ENCODE assay signal across 1 cellular context in the genomic region with DNA sequence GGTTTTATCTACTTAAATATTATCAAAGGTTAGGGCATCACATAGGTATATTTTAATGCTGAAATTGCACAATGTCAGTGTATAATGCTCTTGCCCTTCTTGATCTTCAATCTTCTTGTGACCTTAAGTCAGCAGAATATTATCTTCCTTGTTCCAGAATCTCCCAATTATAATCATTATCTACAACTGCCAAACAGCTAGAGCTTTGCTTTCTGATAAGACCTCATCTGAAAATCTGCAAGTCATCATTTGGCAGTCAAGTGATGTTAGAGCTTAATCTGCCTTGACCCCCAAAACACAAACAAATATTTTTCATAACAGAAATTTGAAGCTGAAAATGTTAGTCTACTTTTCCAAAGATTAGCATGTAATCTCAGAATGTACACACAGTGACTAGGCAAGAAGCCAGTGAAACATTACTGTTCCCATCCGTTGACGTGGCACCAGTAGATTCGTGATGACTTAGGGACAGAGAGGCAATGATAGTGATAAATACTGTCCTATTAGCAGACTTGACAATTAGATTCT.
TF ChIP-seq lines count a peak whose summit lies in the region.

No MANE protein-coding gene starts in this region.

TF ChIP-seq in K562, 482 proteins besides CTCF, POLR2A, EP300 and RAD21 (continued from another document and continues in another):
- TF ChIP-seq, protein P1, sequence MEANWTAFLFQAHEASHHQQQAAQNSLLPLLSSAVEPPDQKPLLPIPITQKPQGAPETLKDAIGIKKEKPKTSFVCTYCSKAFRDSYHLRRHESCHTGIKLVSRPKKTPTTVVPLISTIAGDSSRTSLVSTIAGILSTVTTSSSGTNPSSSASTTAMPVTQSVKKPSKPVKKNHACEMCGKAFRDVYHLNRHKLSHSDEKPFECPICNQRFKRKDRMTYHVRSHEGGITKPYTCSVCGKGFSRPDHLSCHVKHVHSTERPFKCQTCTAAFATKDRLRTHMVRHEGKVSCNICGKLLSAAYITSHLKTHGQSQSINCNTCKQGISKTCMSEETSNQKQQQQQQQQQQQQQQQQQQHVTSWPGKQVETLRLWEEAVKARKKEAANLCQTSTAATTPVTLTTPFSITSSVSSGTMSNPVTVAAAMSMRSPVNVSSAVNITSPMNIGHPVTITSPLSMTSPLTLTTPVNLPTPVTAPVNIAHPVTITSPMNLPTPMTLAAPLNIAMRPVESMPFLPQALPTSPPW (CRISPR knock-in tag; IDR thresholded peaks at IDR 0.05) = peak; percentile 70; the same call in 1 of the 2 replicates
- TF ChIP-seq ATF1 (CRISPR knock-in tag; IDR thresholded peaks at IDR 0.05) (no peak), ATF1 (tag; IDR thresholded peaks at IDR 0.05) (peak; percentile 80), HDAC8 (tag; IDR thresholded peaks at IDR 0.05) (no peak), MAFG (tag; conservative IDR thresholded peaks at IDR 0.05) (peak; percentile 99), KLF16 (IDR thresholded peaks at IDR 0.05) (peak; percentile 89), GTF2E2 (tag; IDR thresholded peaks at IDR 0.05) (0 out of 2 replicates have a peak, but pooled peaks have one; percentile 24), CREM (IDR thresholded peaks at IDR 0.05; ENCODE audit: low read depth) (peak; percentile 82), CEBPG (CRISPR knock-in tag; IDR thresholded peaks at IDR 0.05) (no peak), CEBPG (tag; conservative IDR thresholded peaks at IDR 0.05 in 1 of 2, IDR thresholded peaks at IDR 0.05 in 1 of 2) (peak; percentile 63 to 78), FIP1L1 (IDR thresholded peaks at IDR 0.05; ENCODE audit: low read depth, low read length, poor library complexity, severe bottlenecking) (no peak), CTBP1 (IDR thresholded peaks at IDR 0.05; ENCODE audit: borderline replicate concordance) (peak; percentile 72; the same call in 1 of the 2 replicates), NR2C2 (CRISPR knock-in tag; IDR thresholded peaks at IDR 0.05) (no peak), NR2C2 (tag; IDR thresholded peaks at IDR 0.05) (peak; percentile 74), MEF2D (tag; conservative IDR thresholded peaks at IDR 0.05; ENCODE audit: low read depth) (peak; percentile 71; the same call in 1 of the 2 replicates), HIVEP1 (CRISPR knock-in tag; IDR thresholded peaks at IDR 0.05) (0 out of 2 replicates have a peak, but pooled peaks have one; percentile 43), ZNF3 (CRISPR knock-in tag; IDR thresholded peaks at IDR 0.05) (no peak), TRIM24 (IDR thresholded peaks at IDR 0.05) (peak; percentile 82 to 87), MAFK (IDR thresholded peaks at IDR 0.05; ENCODE audit: low read length) (peak; percentile 85), ZKSCAN8 (CRISPR knock-in tag; IDR thresholded peaks at IDR 0.05) (no peak; the same call in 1 of the 2 replicates), SIN3B (IDR thresholded peaks at IDR 0.05; ENCODE audit: low read depth) (no peak), ELF4 (CRISPR knock-in tag; IDR thresholded peaks at IDR 0.05) (0 out of 2 replicates have a peak, but pooled peaks have one; percentile 64), DACH1 (IDR thresholded peaks at IDR 0.05; ENCODE audit: partially characterized antibody) (peak; percentile 57), ATF7 (IDR thresholded peaks at IDR 0.05) (peak; percentile 67), ADNP (tag; IDR thresholded peaks at IDR 0.05) (peak; percentile 69; the same call in 1 of the 2 replicates), NFATC3 (IDR thresholded peaks at IDR 0.05) (no peak), ZNF239 (CRISPR knock-in tag; IDR thresholded peaks at IDR 0.05) (peak; percentile 60), SP2 (IDR thresholded peaks at IDR 0.05; ENCODE audit: extremely low read depth, low read depth, low read length, poor library complexity, severe bottlenecking) (no peak), EHMT2 (IDR thresholded peaks at IDR 0.05) (no peak), SMAD4 (CRISPR knock-in tag; conservative IDR thresholded peaks at IDR 0.05) (peak; percentile 69), SMAD3 (CRISPR knock-in tag; conservative IDR thresholded peaks at IDR 0.05) (peak; percentile 90)
- TF ChIP-seq, protein P2, sequence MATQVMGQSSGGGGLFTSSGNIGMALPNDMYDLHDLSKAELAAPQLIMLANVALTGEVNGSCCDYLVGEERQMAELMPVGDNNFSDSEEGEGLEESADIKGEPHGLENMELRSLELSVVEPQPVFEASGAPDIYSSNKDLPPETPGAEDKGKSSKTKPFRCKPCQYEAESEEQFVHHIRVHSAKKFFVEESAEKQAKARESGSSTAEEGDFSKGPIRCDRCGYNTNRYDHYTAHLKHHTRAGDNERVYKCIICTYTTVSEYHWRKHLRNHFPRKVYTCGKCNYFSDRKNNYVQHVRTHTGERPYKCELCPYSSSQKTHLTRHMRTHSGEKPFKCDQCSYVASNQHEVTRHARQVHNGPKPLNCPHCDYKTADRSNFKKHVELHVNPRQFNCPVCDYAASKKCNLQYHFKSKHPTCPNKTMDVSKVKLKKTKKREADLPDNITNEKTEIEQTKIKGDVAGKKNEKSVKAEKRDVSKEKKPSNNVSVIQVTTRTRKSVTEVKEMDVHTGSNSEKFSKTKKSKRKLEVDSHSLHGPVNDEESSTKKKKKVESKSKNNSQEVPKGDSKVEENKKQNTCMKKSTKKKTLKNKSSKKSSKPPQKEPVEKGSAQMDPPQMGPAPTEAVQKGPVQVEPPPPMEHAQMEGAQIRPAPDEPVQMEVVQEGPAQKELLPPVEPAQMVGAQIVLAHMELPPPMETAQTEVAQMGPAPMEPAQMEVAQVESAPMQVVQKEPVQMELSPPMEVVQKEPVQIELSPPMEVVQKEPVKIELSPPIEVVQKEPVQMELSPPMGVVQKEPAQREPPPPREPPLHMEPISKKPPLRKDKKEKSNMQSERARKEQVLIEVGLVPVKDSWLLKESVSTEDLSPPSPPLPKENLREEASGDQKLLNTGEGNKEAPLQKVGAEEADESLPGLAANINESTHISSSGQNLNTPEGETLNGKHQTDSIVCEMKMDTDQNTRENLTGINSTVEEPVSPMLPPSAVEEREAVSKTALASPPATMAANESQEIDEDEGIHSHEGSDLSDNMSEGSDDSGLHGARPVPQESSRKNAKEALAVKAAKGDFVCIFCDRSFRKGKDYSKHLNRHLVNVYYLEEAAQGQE (CRISPR knock-in tag; IDR thresholded peaks at IDR 0.05; ENCODE audit: low read depth) = no peak
- TF ChIP-seq, protein P3, sequence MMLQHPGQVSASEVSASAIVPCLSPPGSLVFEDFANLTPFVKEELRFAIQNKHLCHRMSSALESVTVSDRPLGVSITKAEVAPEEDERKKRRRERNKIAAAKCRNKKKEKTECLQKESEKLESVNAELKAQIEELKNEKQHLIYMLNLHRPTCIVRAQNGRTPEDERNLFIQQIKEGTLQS (IDR thresholded peaks at IDR 0.05) = peak; percentile 53; the same call in 1 of the 2 replicates
- TF ChIP-seq, protein P3 (CRISPR knock-in tag; conservative IDR thresholded peaks at IDR 0.05) = no peak
- TF ChIP-seq, protein P4, sequence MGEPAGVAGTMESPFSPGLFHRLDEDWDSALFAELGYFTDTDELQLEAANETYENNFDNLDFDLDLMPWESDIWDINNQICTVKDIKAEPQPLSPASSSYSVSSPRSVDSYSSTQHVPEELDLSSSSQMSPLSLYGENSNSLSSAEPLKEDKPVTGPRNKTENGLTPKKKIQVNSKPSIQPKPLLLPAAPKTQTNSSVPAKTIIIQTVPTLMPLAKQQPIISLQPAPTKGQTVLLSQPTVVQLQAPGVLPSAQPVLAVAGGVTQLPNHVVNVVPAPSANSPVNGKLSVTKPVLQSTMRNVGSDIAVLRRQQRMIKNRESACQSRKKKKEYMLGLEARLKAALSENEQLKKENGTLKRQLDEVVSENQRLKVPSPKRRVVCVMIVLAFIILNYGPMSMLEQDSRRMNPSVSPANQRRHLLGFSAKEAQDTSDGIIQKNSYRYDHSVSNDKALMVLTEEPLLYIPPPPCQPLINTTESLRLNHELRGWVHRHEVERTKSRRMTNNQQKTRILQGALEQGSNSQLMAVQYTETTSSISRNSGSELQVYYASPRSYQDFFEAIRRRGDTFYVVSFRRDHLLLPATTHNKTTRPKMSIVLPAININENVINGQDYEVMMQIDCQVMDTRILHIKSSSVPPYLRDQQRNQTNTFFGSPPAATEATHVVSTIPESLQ (CRISPR knock-in tag; IDR thresholded peaks at IDR 0.05) = no peak
- TF ChIP-seq, protein P5, sequence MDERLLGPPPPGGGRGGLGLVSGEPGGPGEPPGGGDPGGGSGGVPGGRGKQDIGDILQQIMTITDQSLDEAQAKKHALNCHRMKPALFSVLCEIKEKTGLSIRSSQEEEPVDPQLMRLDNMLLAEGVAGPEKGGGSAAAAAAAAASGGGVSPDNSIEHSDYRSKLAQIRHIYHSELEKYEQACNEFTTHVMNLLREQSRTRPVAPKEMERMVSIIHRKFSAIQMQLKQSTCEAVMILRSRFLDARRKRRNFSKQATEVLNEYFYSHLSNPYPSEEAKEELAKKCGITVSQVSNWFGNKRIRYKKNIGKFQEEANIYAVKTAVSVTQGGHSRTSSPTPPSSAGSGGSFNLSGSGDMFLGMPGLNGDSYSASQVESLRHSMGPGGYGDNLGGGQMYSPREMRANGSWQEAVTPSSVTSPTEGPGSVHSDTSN (CRISPR knock-in tag; IDR thresholded peaks at IDR 0.05; ENCODE audit: low read depth) = no peak
- TF ChIP-seq, protein P5 (tag; conservative IDR thresholded peaks at IDR 0.05; ENCODE audit: low read depth) = peak; percentile 62
- TF ChIP-seq, protein P6, sequence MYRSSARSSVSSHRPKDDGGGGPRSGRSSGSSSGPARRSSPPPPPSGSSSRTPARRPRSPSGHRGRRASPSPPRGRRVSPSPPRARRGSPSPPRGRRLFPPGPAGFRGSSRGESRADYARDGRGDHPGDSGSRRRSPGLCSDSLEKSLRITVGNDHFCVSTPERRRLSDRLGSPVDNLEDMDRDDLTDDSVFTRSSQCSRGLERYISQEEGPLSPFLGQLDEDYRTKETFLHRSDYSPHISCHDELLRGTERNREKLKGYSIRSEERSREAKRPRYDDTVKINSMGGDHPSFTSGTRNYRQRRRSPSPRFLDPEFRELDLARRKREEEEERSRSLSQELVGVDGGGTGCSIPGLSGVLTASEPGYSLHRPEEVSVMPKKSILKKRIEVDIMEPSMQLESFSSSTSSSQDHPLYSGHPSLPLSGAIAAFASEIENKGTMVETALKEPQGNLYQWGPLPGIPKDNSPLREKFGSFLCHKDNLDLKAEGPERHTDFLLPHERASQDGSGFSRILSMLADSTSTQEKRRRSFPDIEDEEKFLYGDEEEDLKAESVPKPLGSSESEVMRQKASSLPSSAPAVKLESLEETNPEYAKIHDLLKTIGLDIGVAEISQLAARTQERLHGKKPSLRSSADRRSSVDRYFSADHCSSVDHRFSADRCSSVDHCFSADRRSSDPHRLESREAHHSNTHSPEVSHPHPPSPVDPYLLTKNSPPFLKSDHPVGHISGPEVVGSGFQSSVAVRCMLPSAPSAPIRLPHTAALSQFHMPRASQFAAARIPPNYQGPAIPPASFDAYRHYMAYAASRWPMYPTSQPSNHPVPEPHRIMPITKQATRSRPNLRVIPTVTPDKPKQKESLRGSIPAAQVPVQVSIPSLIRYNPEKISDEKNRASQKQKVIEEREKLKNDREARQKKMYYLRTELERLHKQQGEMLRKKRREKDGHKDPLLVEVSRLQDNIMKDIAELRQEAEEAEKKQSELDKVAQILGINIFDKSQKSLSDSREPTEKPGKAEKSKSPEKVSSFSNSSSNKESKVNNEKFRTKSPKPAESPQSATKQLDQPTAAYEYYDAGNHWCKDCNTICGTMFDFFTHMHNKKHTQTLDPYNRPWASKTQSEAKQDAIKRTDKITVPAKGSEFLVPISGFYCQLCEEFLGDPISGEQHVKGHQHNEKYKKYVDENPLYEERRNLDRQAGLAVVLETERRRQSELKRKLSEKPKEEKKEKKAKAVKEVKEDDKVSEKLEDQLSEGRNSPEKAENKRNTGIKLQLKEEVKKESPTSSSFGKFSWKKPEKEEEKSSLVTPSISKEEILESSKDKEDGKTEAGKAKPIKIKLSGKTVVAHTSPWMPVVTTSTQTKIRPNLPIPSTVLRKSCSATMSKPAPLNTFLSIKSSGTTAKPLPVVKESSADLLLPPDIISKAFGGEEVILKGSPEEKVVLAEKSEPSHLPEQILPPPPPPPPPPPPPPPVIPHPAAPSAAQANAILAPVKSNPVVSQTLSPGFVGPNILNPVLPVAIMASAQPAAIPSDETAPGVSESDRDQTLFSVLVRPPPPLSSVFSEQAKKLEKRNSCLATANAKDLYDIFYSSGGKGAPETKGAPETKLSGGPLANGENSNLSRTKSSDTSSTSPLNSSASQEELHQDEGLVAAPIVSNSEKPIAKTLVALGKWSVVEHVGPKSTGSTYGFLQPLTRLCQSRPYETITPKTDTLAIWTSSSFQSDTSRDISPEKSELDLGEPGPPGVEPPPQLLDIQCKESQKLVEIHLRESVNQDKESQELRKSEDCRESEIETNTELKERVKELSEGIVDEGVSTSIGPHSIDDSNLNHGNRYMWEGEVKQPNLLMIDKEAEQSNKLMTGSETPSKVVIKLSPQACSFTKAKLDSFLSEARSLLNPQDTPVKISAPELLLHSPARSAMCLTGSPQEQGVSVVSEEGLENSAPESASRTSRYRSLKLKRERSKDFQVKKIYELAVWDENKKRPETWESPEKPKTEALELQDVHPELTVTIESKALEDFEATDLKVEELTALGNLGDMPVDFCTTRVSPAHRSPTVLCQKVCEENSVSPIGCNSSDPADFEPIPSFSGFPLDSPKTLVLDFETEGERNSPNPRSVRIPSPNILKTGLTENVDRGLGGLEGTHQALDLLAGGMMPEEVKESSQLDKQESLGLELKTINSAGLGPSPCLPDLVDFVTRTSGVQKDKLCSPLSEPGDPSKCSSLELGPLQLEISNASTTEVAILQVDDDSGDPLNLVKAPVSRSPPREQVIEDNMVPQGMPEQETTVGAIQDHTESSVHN (IDR thresholded peaks at IDR 0.05; ENCODE audit: borderline replicate concordance in 1 of 2, low read depth in 1 of 2) = peak in 1 of 2 experiments; percentile 78; a peak in 1 of 4 replicates
- TF ChIP-seq, protein P7, sequence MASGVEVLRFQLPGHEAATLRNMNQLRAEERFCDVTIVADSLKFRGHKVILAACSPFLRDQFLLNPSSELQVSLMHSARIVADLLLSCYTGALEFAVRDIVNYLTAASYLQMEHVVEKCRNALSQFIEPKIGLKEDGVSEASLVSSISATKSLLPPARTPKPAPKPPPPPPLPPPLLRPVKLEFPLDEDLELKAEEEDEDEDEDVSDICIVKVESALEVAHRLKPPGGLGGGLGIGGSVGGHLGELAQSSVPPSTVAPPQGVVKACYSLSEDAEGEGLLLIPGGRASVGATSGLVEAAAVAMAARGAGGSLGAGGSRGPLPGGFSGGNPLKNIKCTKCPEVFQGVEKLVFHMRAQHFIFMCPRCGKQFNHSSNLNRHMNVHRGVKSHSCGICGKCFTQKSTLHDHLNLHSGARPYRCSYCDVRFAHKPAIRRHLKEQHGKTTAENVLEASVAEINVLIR (CRISPR knock-in tag; IDR thresholded peaks at IDR 0.05) = peak; percentile 47; the same call in 1 of the 2 replicates
